Comparison of ENCODE assay signal across 8 cellular contexts in the genomic region with DNA sequence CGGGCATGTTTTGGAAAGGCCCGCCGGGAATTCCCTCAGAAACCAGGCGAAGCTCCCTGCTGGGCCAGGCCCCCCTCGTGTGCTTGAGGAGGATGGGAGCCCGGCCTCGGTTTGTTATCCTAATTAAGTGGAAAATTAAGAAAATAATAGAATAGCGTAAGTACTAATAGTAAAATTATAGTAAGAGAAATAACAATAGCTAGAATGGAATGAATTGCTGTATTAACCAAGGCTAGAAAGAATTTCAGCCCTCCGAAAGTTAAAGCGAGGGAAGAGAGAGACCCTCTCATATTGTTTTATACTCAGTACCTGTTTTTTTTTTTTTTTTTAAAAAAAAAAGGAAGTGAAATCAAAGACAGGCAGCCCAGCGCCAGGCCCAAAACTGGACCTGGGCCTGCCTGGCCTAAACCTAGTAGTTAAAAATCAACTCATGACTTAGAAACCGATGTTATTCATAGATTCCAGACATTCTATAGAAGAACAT. TPM values are rescaled to one million over a fixed set of nuclear protein-coding genes. Genes with fewer than 3 reads are reported as not detected.
A peak's percentile ranks its signal among the peaks of the same experiment; 100 is the strongest.
DNase-seq lines count a peak whose midpoint lies in the region; ATAC-seq, FAIRE-seq and TF ChIP-seq lines count a peak whose summit lies in the region.
"Not testable (repeated sequence)": the region's sequence is repeated elsewhere in the genome, so short reads cannot be mapped to it uniquely, and the experiment has no call there.

No MANE protein-coding gene starts in this region.

- peak overlapping the region; percentile 74 for H2AFZ ChIP-seq in astrocyte (ENCODE audit: low read depth, low read length)

- TF ChIP-seq POLR2A in thyroid gland (IDR thresholded peaks at IDR 0.05) = not testable (repeated sequence)

- intact Hi-C loops in thyroid gland (cut with DNase I) = loop anchor here (5.0 kb wide), 1 partner anchor 184 kb away; the partner anchor contains the start of gene AGBL3

- WGBS in thyroid gland, 2 donors = 24 to 25% methylated on average over 12 of the region's 12 CpGs

- peaks cover 22% of the 10 kb centered on the region for H3K4me1 Mint-ChIP-seq in astrocyte (ENCODE audit: low read depth, unreplicated experiment)
- H3K4me1 Mint-ChIP-seq in natural killer cell treated with Interleukin-12 subunit alpha and Interleukin-12 subunit beta and Interleukin-15 and Interleukin-18, amount 100 ng/mL, for 72 hours (ENCODE audit: low read depth in 2 of 2) = peaks cover 48% of the 10 kb centered on the region in 2 donors

- peaks cover 25% of the 10 kb centered on the region for H4K20me1 ChIP-seq in astrocyte (ENCODE audit: insufficient read depth, low read length)

- H3K36me3 Mint-ChIP-seq in astrocyte (ENCODE audit: low read depth, unreplicated experiment) = peaks cover 15% of the 10 kb centered on the region
- H3K36me3 Mint-ChIP-seq in natural killer cell treated with Interleukin-12 subunit alpha and Interleukin-12 subunit beta and Interleukin-15 and Interleukin-18, amount 100 ng/mL, for 72 hours = peaks cover 14% of the 10 kb centered on the region

- H3K4me1 ChIP-seq in astrocyte (ENCODE audit: insufficient read depth, low read length) (peaks cover 15% of the 10 kb centered on the region), thyroid gland (peaks cover 20 to 38% of the 10 kb centered on the region in 2 donors)

- peak overlapping the region; percentile 96 for H3K27ac Mint-ChIP-seq in astrocyte (ENCODE audit: unreplicated experiment)
- peak overlapping the region; percentile 97 to 98 for H3K27ac Mint-ChIP-seq in natural killer cell treated with Interleukin-12 subunit alpha and Interleukin-12 subunit beta and Interleukin-15 and Interleukin-18, amount 100 ng/mL, for 72 hours

- not testable (repeated sequence) for H3K27me3 Mint-ChIP-seq in astrocyte (ENCODE audit: low read depth, unreplicated experiment); natural killer cell treated with Interleukin-12 subunit alpha and Interleukin-12 subunit beta and Interleukin-15 and Interleukin-18, amount 100 ng/mL, for 72 hours

- not testable (repeated sequence) for H3K9me3 Mint-ChIP-seq in astrocyte (ENCODE audit: unreplicated experiment); natural killer cell treated with Interleukin-12 subunit alpha and Interleukin-12 subunit beta and Interleukin-15 and Interleukin-18, amount 100 ng/mL, for 72 hours

- H3K4me3 ChIP-seq in GM08714 (ENCODE audit: low read length) (peak overlapping the region; percentile 90; the same call in 1 of the 2 replicates), astrocyte (ENCODE audit: insufficient read depth, low read depth, low read length) (peak overlapping the region; percentile 82), thyroid gland (replicated peaks in 1 of 3) (peak overlapping the region; percentile 76 to 87 (median 76))

- H3K27me3 ChIP-seq in astrocyte (ENCODE audit: insufficient read depth, low read length); thyroid gland: not testable (repeated sequence)

- FAIRE-seq in RCC 7860 (lab: Jason Lieb, UNC) = peak; percentile 82
- FAIRE-seq in astrocyte (lab: Jason Lieb, UNC) = not testable (repeated sequence)

- not testable (repeated sequence) for DNase-seq in RCC 7860 (ENCODE audit: low spot score); astrocyte (ENCODE audit: low read depth); natural killer cell treated with Interleukin-12 subunit alpha and Interleukin-12 subunit beta and Interleukin-15 and Interleukin-18, amount 100 ng/mL, for 72 hours (ENCODE audit: low spot score); thyroid gland
- peak; percentile 42 for DNase-seq in glomerular visceral epithelial cell (ENCODE audit: extremely low spot score)

- H3K36me3 ChIP-seq in astrocyte (ENCODE audit: insufficient read depth, low read length) = peaks cover 23% of the 10 kb centered on the region
- H3K36me3 ChIP-seq in thyroid gland = peaks cover 17 to 18% of the 10 kb centered on the region in 2 donors

- ATAC-seq in GM21528 (IDR thresholded peaks at IDR 0.05; ENCODE audit: low FRiP score, unreplicated experiment) = peak; percentile 47
- ATAC-seq in HG03135 (IDR thresholded peaks at IDR 0.05; ENCODE audit: unreplicated experiment) = peak; percentile 38
- ATAC-seq in natural killer cell treated with Interleukin-12 subunit alpha and Interleukin-12 subunit beta and Interleukin-15 and Interleukin-18, amount 100 ng/mL, for 72 hours = not testable (repeated sequence)

- H3K27ac ChIP-seq in astrocyte (ENCODE audit: low read depth, low read length) (peak overlapping the region; percentile 86), thyroid gland (peak overlapping the region; percentile 58 to 95 (median 92))

- not testable (repeated sequence) for TF ChIP-seq CTCF in astrocyte (IDR thresholded peaks at IDR 0.05; ENCODE audit: insufficient read depth, low read depth, low read length); thyroid gland (IDR thresholded peaks at IDR 0.05)

- H3K9me3 ChIP-seq in astrocyte (ENCODE audit: insufficient read depth, low read depth, low read length); thyroid gland: not testable (repeated sequence)

- peak overlapping the region; percentile 89 for H3K9ac ChIP-seq in astrocyte (ENCODE audit: low read length)

- peak overlapping the region; percentile 82 for H3K4me3 Mint-ChIP-seq in astrocyte (ENCODE audit: unreplicated experiment)
- H3K4me3 Mint-ChIP-seq in natural killer cell treated with Interleukin-12 subunit alpha and Interleukin-12 subunit beta and Interleukin-15 and Interleukin-18, amount 100 ng/mL, for 72 hours = peak overlapping the region; percentile 88

- peak overlapping the region; percentile 97 for H3K4me2 ChIP-seq in astrocyte (ENCODE audit: low read length)

- H3K79me2 ChIP-seq in astrocyte (ENCODE audit: insufficient read depth, low read length) = peaks cover 33% of the 10 kb centered on the region

RNA-seq across cellular contexts. Expression of gene CYREN, which starts 0.5 kb away (rescaled TPM):
- 31.0 and 33.7 TPM in 2 replicates for total RNA-seq in astrocyte
- total RNA-seq in natural killer cell treated with Interleukin-12 subunit alpha and Interleukin-12 subunit beta and Interleukin-15 and Interleukin-18, amount 100 ng/mL, for 72 hours = 10 to 100 TPM; 47.2 to 68.5 TPM
- 10 to 100 TPM; 40.3 to 54.4 (median 46.8) TPM for total RNA-seq in thyroid gland

RNA-seq across cellular contexts. Expression of gene TMEM140, which starts 23.2 kb away (rescaled TPM):
- total RNA-seq in astrocyte = 0.27 and 0.62 TPM in 2 replicates
- 10 to 100 TPM; 10.2 to 17.4 TPM for total RNA-seq in natural killer cell treated with Interleukin-12 subunit alpha and Interleukin-12 subunit beta and Interleukin-15 and Interleukin-18, amount 100 ng/mL, for 72 hours
- total RNA-seq in thyroid gland = 10 to 100 TPM; 12.8 to 33.1 (median 14.3) TPM

RNA-seq across cellular contexts. Expression of gene WDR91, which starts 40.3 kb away (rescaled TPM):
- total RNA-seq in astrocyte = 5.5 and 6.6 TPM in 2 replicates
- total RNA-seq in natural killer cell treated with Interleukin-12 subunit alpha and Interleukin-12 subunit beta and Interleukin-15 and Interleukin-18, amount 100 ng/mL, for 72 hours = 10 to 100 TPM; 11.9 to 22.8 TPM
- 10 to 100 TPM in 1 of 4 donors, 1 to 10 TPM in 3; 8.4 to 34.4 (median 9.1) TPM for total RNA-seq in thyroid gland
